25 cellular contexts compared by ENCODE assay signal in genomic region chr17:37246085-37246484, GRCh38.
"Had no signal": no experiment of that assay in that cellular context is flagged by ENCODE, and none has a peak within 500 bp of the region (broad histone marks: within the 10 kb centered on the region; RNA-seq: fewer than 3 reads in every experiment).

No MANE protein-coding gene starts in this region.

- H3K27ac ChIP-seq: colonic mucosa, coronary artery, dorsolateral prefrontal cortex, epithelial cell of prostate, esophagus muscularis mucosa, esophagus squamous epithelium, foreskin keratinocyte, gastrocnemius medialis, gastroesophageal sphincter, heart left ventricle, heart right ventricle had no signal

- H3K27me3 Mint-ChIP-seq: dendritic cell treated with granulocyte-macrophage colony-stimulating factor and Interleukin-4, amounts not matched to agents 40 ng/mL and 50 ng/mL, for 4 days; effector memory CD8-positive, alpha-beta T cell had no signal

- ATAC-seq: effector memory CD8-positive, alpha-beta T cell; esophagus mucosa; foreskin keratinocyte; gastrocnemius medialis; gastroesophageal sphincter; heart left ventricle; heart right ventricle had no signal

- H3K4me1 Mint-ChIP-seq: endodermal cell had no signal

- H3K27ac Mint-ChIP-seq: dendritic cell treated with granulocyte-macrophage colony-stimulating factor and Interleukin-4, amounts not matched to agents 40 ng/mL and 50 ng/mL, for 4 days had no signal

- H3K4me1 ChIP-seq: colonic mucosa, esophagus muscularis mucosa, esophagus squamous epithelium, foreskin keratinocyte, gastrocnemius medialis, gastroesophageal sphincter, heart left ventricle, heart right ventricle had no signal

- H3K4me3 Mint-ChIP-seq: dendritic cell treated with granulocyte-macrophage colony-stimulating factor and Interleukin-4, amounts not matched to agents 40 ng/mL and 50 ng/mL, for 4 days; effector memory CD8-positive, alpha-beta T cell; endodermal cell had no signal

- DNase-seq: colonic mucosa; cortex of kidney; dermis blood vessel endothelial cell; dorsolateral prefrontal cortex; effector CD4-positive, alpha-beta T cell; effector CD8-positive, alpha-beta T cell; effector memory CD4-positive, alpha-beta T cell; effector memory CD8-positive, alpha-beta T cell; endodermal cell; erythroblast; esophagus squamous epithelium; foreskin fibroblast; foreskin keratinocyte; foreskin melanocyte; gastrocnemius medialis; glutamatergic neuron; head of caudate nucleus; heart left ventricle; heart right ventricle had no signal

- H3K27me3 ChIP-seq: colonic mucosa, dorsolateral prefrontal cortex, esophagus muscularis mucosa, esophagus squamous epithelium, foreskin keratinocyte, gastrocnemius medialis, gastroesophageal sphincter, heart left ventricle, heart right ventricle had no signal

- H3K9me3 ChIP-seq: colonic mucosa, esophagus muscularis mucosa, esophagus squamous epithelium, gastrocnemius medialis, gastroesophageal sphincter, heart left ventricle, heart right ventricle had no signal

- H3K4me3 ChIP-seq: colonic mucosa, coronary artery, dorsolateral prefrontal cortex, esophagus muscularis mucosa, esophagus squamous epithelium, gastrocnemius medialis, gastroesophageal sphincter, heart left ventricle, heart right ventricle had no signal
